ENCODE assay signal across 13 cellular contexts in genomic region chr11:69240332-69241074, GRCh38. TPM values are rescaled to one million over a fixed set of nuclear protein-coding genes. Genes with fewer than 3 reads are reported as not detected.
DNase-seq lines count a peak whose midpoint lies in the region; ATAC-seq and TF ChIP-seq lines count a peak whose summit lies in the region.
"Had no signal": no experiment of that assay in that cellular context is flagged by ENCODE, and none has a peak within 500 bp of the region (broad histone marks: within the 10 kb centered on the region; RNA-seq: fewer than 3 reads in every experiment).

No MANE protein-coding gene starts in this region.

- 91 to 92% methylated on average over 7 of the region's 7 CpGs for WGBS in thyroid gland, 2 donors

- H3K4me3 ChIP-seq in Panc1 (ENCODE audit: low read depth in 2 of 2, low read length in 2 of 2) (no peak overlapping the region), fibroblast of mammary gland (ENCODE audit: control insufficient read depth, low read depth, low read length) (no peak overlapping the region), thyroid gland (replicated peaks in 1 of 3) (no peak overlapping the region)
- H3K4me3 ChIP-seq: spleen, upper lobe of left lung had no signal

- DNase-seq in cardiac septum (ENCODE audit: low spot score) = peak; percentile 58
- DNase-seq in left ventricle myocardium superior = no peak
- DNase-seq in Panc1 (ENCODE audit: low read depth, low spot score) = no peak
- peak; percentile 26 for DNase-seq in fibroblast of mammary gland (ENCODE audit: low read depth)
- peak; percentile 33 to 35 for DNase-seq in thyroid gland
- no peak for DNase-seq in C1 segment of cervical spinal cord (lab: John Stamatoyannopoulos, UW)
- DNase-seq in occipital lobe (lab: John Stamatoyannopoulos, UW) = no peak
- DNase-seq: activated naive CD8-positive, alpha-beta T cell treated with anti-CD3 and anti-CD28 coated beads, Interleukin-2, amount 50 U/mL, for 24 hours; COR-L47; immature natural killer cell; spleen; upper lobe of left lung had no signal

- ATAC-seq in left ventricle myocardium superior (no peak), Panc1 (peak; percentile 69; the same call in 1 of the 2 replicates), HG03280 (IDR thresholded peaks at IDR 0.05; ENCODE audit: unreplicated experiment) (no peak)
- ATAC-seq: activated naive CD8-positive, alpha-beta T cell treated with anti-CD3 and anti-CD28 coated beads, Interleukin-2, amount 50 U/mL, for 24 hours had no signal

- POLR2A ChIA-PET in Panc1 (lab: Charles Lee) = no interaction called here

- BruUV-seq in Panc1 (replicated peaks; lab: Mats Ljungman, UMichigan) = no TSS peak

- intact Hi-C loops in cardiac septum (cut with DNase I) = loop anchor here (10.0 kb wide), 1 partner anchor 126 kb away; no protein-coding TSS in a partner anchor
- intact Hi-C loops in left ventricle myocardium superior (cut with micrococcal nuclease) = no loop called here
- intact Hi-C loops in Panc1 (cut with micrococcal nuclease; ENCODE audit: unreplicated experiment) = no loop called here
- intact Hi-C loops in thyroid gland (cut with DNase I) = no loop called here

- H3K36me3 ChIP-seq in Panc1 (ENCODE audit: control insufficient read depth, insufficient read depth, low read length) (no peaks in the 10 kb centered on the region), thyroid gland (no peaks in the 10 kb centered on the region)
- H3K36me3 ChIP-seq: spleen, upper lobe of left lung had no signal

- in situ Hi-C loops in Panc1 (cut with HindIII; ENCODE audit: low pct_unique_long_range_greater_than_20kb, low sequenced_read_pairs) = no loop called here

- TF ChIP-seq POLR2A in thyroid gland (IDR thresholded peaks at IDR 0.05) = no peak

- no peaks in the 10 kb centered on the region for H3K4me1 ChIP-seq in Panc1 (ENCODE audit: control insufficient read depth, insufficient read depth, low read length)
- H3K4me1 ChIP-seq in thyroid gland = no peaks in the 10 kb centered on the region

- CTCF ChIA-PET in Panc1 (lab: Charles Lee) = interaction anchor here (1.3 to 1.5 kb wide), 2 partner anchors 109 to 139 kb away, joined by 3 to 5 read pairs; no protein-coding TSS in a partner anchor

- H3K27me3 ChIP-seq in Panc1 (ENCODE audit: control insufficient read depth, insufficient read depth, low read length) (0 out of 2 replicates have a peak, but pooled peaks cover 3% of the 10 kb centered on the region), thyroid gland (no peaks in the 10 kb centered on the region)
- H3K27me3 ChIP-seq: spleen, upper lobe of left lung had no signal

- H3K27ac ChIP-seq in Panc1 (ENCODE audit: low read length) (no peak overlapping the region), thyroid gland (no peak overlapping the region)
- H3K27ac ChIP-seq: spleen, upper lobe of left lung had no signal

- no peaks in the 10 kb centered on the region for H3K9me3 ChIP-seq in Panc1 (ENCODE audit: control insufficient read depth, insufficient read depth, low read depth, low read length)
- no peaks in the 10 kb centered on the region for H3K9me3 ChIP-seq in thyroid gland
- H3K9me3 ChIP-seq: spleen, upper lobe of left lung had no signal

- TF ChIP-seq CTCF in Panc1 (IDR thresholded peaks at IDR 0.05) (no peak; the same call in 1 of the 2 replicates), fibroblast of mammary gland (conservative IDR thresholded peaks at IDR 0.05; ENCODE audit: control insufficient read depth, insufficient read depth, low read depth, low read length) (peak; percentile 47), thyroid gland (IDR thresholded peaks at IDR 0.05) (peak in 4 of 6 experiments; percentile 28 to 39 (median 30))

RNA-seq across cellular contexts. Expression of gene MYEOV, which starts 53.5 kb away (rescaled TPM):
- total RNA-seq in cardiac septum (not detected), left ventricle myocardium superior (not detected), Panc1 (2021; ENCODE audit: unreplicated experiment) (69.8 TPM), thyroid gland (1 to 10 TPM in 1 of 4 donors, under 1 TPM in 2, not detected in 1; 0.42 to 2.6 (median 0.68) TPM), occipital lobe (not detected)
- polyA plus RNA-seq in Panc1 (2012; ENCODE audit: insufficient read length) = 49.0 TPM
- polyA plus RNA-seq: immature natural killer cell had no signal

Comparison
In these comparisons a context has a peak if more than half of its experiments do, and no peak if none do; other contexts are left out.
1. DNase-seq: peak in cardiac septum (single experiment), fibroblast of mammary gland (single experiment) and thyroid gland (2 of 2); none in left ventricle myocardium superior (single experiment), Panc1 (single experiment), C1 segment of cervical spinal cord (0 of 14) and occipital lobe (single experiment).
2. RNA of gene MYEOV, which starts 53.5 kb away (total RNA-seq): 69.8 TPM in Panc1 (single experiment); 0.42 to 2.6 TPM in thyroid gland, not detected in cardiac septum (single experiment), not detected in left ventricle myocardium superior (single experiment) and not detected in occipital lobe (single experiment); every median in the first group is over 10 times any median in the second.